Comparison of ENCODE assay signal across 1 cellular context in genomic region chr19:45717131-45717982, GRCh38.
TF ChIP-seq lines count a peak whose summit lies in the region.

No MANE protein-coding gene starts in this region.

TF ChIP-seq in HepG2, 621 proteins besides CTCF, POLR2A, EP300 and RAD21 (continued from another document and continues in another):
- TF ChIP-seq MLXIP (CRISPR knock-in tag; IDR thresholded peaks at IDR 0.05; ENCODE audit: borderline replicate concordance) (no peak), JDP2 (CRISPR knock-in tag; IDR thresholded peaks at IDR 0.05; ENCODE audit: borderline replicate concordance) (no peak), NR2C2 (CRISPR knock-in tag; IDR thresholded peaks at IDR 0.05; ENCODE audit: borderline replicate concordance) (peak; percentile 83), ELF4 (CRISPR knock-in tag; IDR thresholded peaks at IDR 0.05; ENCODE audit: borderline replicate concordance) (peak; percentile 50; the same call in 1 of the 2 replicates), ZNF7 (CRISPR knock-in tag; IDR thresholded peaks at IDR 0.05) (no peak), SSRP1 (CRISPR knock-in tag; IDR thresholded peaks at IDR 0.05) (no peak), SMC3 (IDR thresholded peaks at IDR 0.05; ENCODE audit: low read length) (no peak; the same call in 1 of the 2 replicates), ZNF720 (CRISPR knock-in tag; IDR thresholded peaks at IDR 0.05) (no peak), FOXA1 (IDR thresholded peaks at IDR 0.05) (no peak), FOXA1 (CRISPR knock-in tag; IDR thresholded peaks at IDR 0.05) (peak; percentile 84), LBX2 (CRISPR knock-in tag; IDR thresholded peaks at IDR 0.05; ENCODE audit: borderline replicate concordance) (no peak), ZSCAN22 (CRISPR knock-in tag; IDR thresholded peaks at IDR 0.05) (no peak), HOXA3 (CRISPR knock-in tag; IDR thresholded peaks at IDR 0.05) (peak; percentile 90), ZNF737 (CRISPR knock-in tag; IDR thresholded peaks at IDR 0.05; ENCODE audit: borderline replicate concordance) (no peak), DRAP1 (CRISPR knock-in tag; IDR thresholded peaks at IDR 0.05) (peak; percentile 75), HOXA7 (CRISPR knock-in tag; IDR thresholded peaks at IDR 0.05) (no peak), SKI (IDR thresholded peaks at IDR 0.05; ENCODE audit: partially characterized antibody) (peak; percentile 86), ZNF335 (CRISPR knock-in tag; IDR thresholded peaks at IDR 0.05) (no peak), ZNF160 (CRISPR knock-in tag; IDR thresholded peaks at IDR 0.05) (peak; percentile 58; the same call in 1 of the 2 replicates), ZNF563 (CRISPR knock-in tag; IDR thresholded peaks at IDR 0.05) (no peak), ZNF703 (CRISPR knock-in tag; IDR thresholded peaks at IDR 0.05; ENCODE audit: borderline replicate concordance) (no peak), ZNF770 (CRISPR knock-in tag; IDR thresholded peaks at IDR 0.05) (no peak), LRRFIP1 (CRISPR knock-in tag; conservative IDR thresholded peaks at IDR 0.05) (no peak), HNRNPH1 (optimal IDR thresholded peaks at IDR 0.05; ENCODE audit: low read depth, low read length) (no peak), GATAD1 (CRISPR knock-in tag; IDR thresholded peaks at IDR 0.05) (peak; percentile 80), ZNF264 (CRISPR knock-in tag; IDR thresholded peaks at IDR 0.05) (peak; percentile 75; the same call in 1 of the 2 replicates), RBM39 (IDR thresholded peaks at IDR 0.05; ENCODE audit: low read depth, low read length, poor library complexity, severe bottlenecking) (peak; percentile 58), ZNF773 (CRISPR knock-in tag; IDR thresholded peaks at IDR 0.05; ENCODE audit: borderline replicate concordance) (no peak), ZNF598 (CRISPR knock-in tag; IDR thresholded peaks at IDR 0.05; ENCODE audit: borderline replicate concordance) (no peak), JUNB (CRISPR knock-in tag; IDR thresholded peaks at IDR 0.05; ENCODE audit: borderline replicate concordance) (no peak), HOXD1 (CRISPR knock-in tag; IDR thresholded peaks at IDR 0.05) (no peak; the same call in 1 of the 2 replicates), NRL (CRISPR knock-in tag; IDR thresholded peaks at IDR 0.05; ENCODE audit: borderline replicate concordance) (no peak), ZKSCAN8 (CRISPR knock-in tag; IDR thresholded peaks at IDR 0.05; ENCODE audit: borderline replicate concordance) (peak; percentile 33; the same call in 1 of the 2 replicates), ZIK1 (CRISPR knock-in tag; IDR thresholded peaks at IDR 0.05; ENCODE audit: borderline replicate concordance, low read depth) (0 out of 2 replicates have a peak, but pooled peaks have one; percentile 61), E2F1 (CRISPR knock-in tag; IDR thresholded peaks at IDR 0.05) (peak; percentile 82), ZNF709 (CRISPR knock-in tag; IDR thresholded peaks at IDR 0.05) (peak; percentile 15; the same call in 1 of the 2 replicates), CAMTA2 (CRISPR knock-in tag; IDR thresholded peaks at IDR 0.05; ENCODE audit: borderline replicate concordance) (no peak), POLR2AphosphoS2 (IDR thresholded peaks at IDR 0.05; ENCODE audit: low read depth, low read length) (no peak), ZNF747 (CRISPR knock-in tag; IDR thresholded peaks at IDR 0.05; ENCODE audit: borderline replicate concordance) (no peak; the same call in 1 of the 2 replicates), MYNN (CRISPR knock-in tag; IDR thresholded peaks at IDR 0.05; ENCODE audit: low read depth) (no peak), ZBTB7A (CRISPR knock-in tag; IDR thresholded peaks at IDR 0.05) (no peak), ZNF20 (CRISPR knock-in tag; IDR thresholded peaks at IDR 0.05) (no peak), ZNF749 (CRISPR knock-in tag; IDR thresholded peaks at IDR 0.05; ENCODE audit: borderline replicate concordance) (no peak), MBD4 (IDR thresholded peaks at IDR 0.05; ENCODE audit: borderline replicate concordance, low read length) (no peak), TOPORS (CRISPR knock-in tag; IDR thresholded peaks at IDR 0.05) (no peak), HOMEZ (CRISPR knock-in tag; IDR thresholded peaks at IDR 0.05; ENCODE audit: low read depth) (peak; percentile 87), ZNF672 (CRISPR knock-in tag; IDR thresholded peaks at IDR 0.05) (no peak), ZSCAN29 (CRISPR knock-in tag; conservative IDR thresholded peaks at IDR 0.05) (peak; percentile 89), RELA (CRISPR knock-in tag; IDR thresholded peaks at IDR 0.05) (no peak; the same call in 1 of the 2 replicates)
- TF ChIP-seq, protein P1, sequence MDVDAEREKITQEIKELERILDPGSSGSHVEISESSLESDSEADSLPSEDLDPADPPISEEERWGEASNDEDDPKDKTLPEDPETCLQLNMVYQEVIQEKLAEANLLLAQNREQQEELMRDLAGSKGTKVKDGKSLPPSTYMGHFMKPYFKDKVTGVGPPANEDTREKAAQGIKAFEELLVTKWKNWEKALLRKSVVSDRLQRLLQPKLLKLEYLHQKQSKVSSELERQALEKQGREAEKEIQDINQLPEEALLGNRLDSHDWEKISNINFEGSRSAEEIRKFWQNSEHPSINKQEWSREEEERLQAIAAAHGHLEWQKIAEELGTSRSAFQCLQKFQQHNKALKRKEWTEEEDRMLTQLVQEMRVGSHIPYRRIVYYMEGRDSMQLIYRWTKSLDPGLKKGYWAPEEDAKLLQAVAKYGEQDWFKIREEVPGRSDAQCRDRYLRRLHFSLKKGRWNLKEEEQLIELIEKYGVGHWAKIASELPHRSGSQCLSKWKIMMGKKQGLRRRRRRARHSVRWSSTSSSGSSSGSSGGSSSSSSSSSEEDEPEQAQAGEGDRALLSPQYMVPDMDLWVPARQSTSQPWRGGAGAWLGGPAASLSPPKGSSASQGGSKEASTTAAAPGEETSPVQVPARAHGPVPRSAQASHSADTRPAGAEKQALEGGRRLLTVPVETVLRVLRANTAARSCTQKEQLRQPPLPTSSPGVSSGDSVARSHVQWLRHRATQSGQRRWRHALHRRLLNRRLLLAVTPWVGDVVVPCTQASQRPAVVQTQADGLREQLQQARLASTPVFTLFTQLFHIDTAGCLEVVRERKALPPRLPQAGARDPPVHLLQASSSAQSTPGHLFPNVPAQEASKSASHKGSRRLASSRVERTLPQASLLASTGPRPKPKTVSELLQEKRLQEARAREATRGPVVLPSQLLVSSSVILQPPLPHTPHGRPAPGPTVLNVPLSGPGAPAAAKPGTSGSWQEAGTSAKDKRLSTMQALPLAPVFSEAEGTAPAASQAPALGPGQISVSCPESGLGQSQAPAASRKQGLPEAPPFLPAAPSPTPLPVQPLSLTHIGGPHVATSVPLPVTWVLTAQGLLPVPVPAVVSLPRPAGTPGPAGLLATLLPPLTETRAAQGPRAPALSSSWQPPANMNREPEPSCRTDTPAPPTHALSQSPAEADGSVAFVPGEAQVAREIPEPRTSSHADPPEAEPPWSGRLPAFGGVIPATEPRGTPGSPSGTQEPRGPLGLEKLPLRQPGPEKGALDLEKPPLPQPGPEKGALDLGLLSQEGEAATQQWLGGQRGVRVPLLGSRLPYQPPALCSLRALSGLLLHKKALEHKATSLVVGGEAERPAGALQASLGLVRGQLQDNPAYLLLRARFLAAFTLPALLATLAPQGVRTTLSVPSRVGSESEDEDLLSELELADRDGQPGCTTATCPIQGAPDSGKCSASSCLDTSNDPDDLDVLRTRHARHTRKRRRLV (CRISPR knock-in tag; IDR thresholded peaks at IDR 0.05): no peak
- TF ChIP-seq, protein P2, sequence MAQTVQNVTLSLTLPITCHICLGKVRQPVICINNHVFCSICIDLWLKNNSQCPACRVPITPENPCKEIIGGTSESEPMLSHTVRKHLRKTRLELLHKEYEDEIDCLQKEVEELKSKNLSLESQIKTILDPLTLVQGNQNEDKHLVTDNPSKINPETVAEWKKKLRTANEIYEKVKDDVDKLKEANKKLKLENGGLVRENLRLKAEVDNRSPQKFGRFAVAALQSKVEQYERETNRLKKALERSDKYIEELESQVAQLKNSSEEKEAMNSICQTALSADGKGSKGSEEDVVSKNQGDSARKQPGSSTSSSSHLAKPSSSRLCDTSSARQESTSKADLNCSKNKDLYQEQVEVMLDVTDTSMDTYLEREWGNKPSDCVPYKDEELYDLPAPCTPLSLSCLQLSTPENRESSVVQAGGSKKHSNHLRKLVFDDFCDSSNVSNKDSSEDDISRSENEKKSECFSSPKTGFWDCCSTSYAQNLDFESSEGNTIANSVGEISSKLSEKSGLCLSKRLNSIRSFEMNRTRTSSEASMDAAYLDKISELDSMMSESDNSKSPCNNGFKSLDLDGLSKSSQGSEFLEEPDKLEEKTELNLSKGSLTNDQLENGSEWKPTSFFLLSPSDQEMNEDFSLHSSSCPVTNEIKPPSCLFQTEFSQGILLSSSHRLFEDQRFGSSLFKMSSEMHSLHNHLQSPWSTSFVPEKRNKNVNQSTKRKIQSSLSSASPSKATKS (CRISPR knock-in tag; IDR thresholded peaks at IDR 0.05): no peak
